Comparison of ENCODE assay signal across 26 cellular contexts in genomic region chr17:57317016-57317415, GRCh38.
"Had no signal": no experiment of that assay in that cellular context is flagged by ENCODE, and none has a peak within 500 bp of the region (broad histone marks: within the 10 kb centered on the region; RNA-seq: fewer than 3 reads in every experiment).

No MANE protein-coding gene starts in this region.

- H3K4me1 Mint-ChIP-seq: activated B cell treated with CpG ODN at 0.5 μM for 24 hours; activated CD8-positive, alpha-beta memory T cell treated with anti-CD3 and anti-CD28 coated beads, Interleukin-2, amount 10 ng/mL, durations not matched to agents 7 days and 5 days had no signal

- H3K9me3 Mint-ChIP-seq: activated B cell treated with CpG ODN at 0.5 μM for 24 hours; activated CD4-positive, alpha-beta T cell treated with anti-CD3 and anti-CD28 coated beads, Interleukin-2, amount 10 ng/mL, durations not matched to agents 24 days and 14 days; activated naive CD4-positive, alpha-beta T cell treated with anti-CD3 and anti-CD28 coated beads, Interleukin-2, amount 50 U/mL, for 24 hours; activated T-cell treated with anti-CD3 and anti-CD28 coated beads, Interleukin-2, amount 50 U/mL, for 24 hours; activated T-helper 1 cell treated with anti-CD3 and anti-CD28 coated beads, Interleukin-12 subunit alpha, Interleukin-12 subunit beta, Interleukin-2, Interleukin-4 antibody, amounts not matched to agents 30 ng/mL and 10 ng/mL and 1 ng/mL, durations not matched to agents 14 hours and 24 hours and 36 hours; central memory CD8-positive, alpha-beta T cell; T-helper 1 cell treated with Interleukin-12 subunit alpha and Interleukin-12 subunit beta and Interleukin-4 antibody, amounts not matched to agents 30 μg/mL and 1 μg/mL, for 36 hours had no signal

- H3K9me3 ChIP-seq: ascending aorta, body of pancreas had no signal

- ATAC-seq: activated CD8-positive, alpha-beta memory T cell treated with anti-CD3 and anti-CD28 coated beads, Interleukin-2, amount 10 ng/mL, durations not matched to agents 7 days and 5 days; body of pancreas had no signal

- H3K4me2 ChIP-seq: PC-9 had no signal

- H3K36me3 ChIP-seq: ascending aorta had no signal

- H3K27ac Mint-ChIP-seq: activated B cell treated with CpG ODN at 0.5 μM for 24 hours; activated CD4-positive, alpha-beta T cell treated with anti-CD3 and anti-CD28 coated beads, Interleukin-2, amount 10 ng/mL, durations not matched to agents 24 days and 14 days; activated CD8-positive, alpha-beta memory T cell treated with anti-CD3 and anti-CD28 coated beads, Interleukin-2, amount 10 ng/mL, durations not matched to agents 7 days and 5 days; activated T-cell treated with anti-CD3 and anti-CD28 coated beads, Interleukin-2, amount 50 U/mL, for 24 hours; activated T-helper 1 cell treated with anti-CD3 and anti-CD28 coated beads, Interleukin-12 subunit alpha, Interleukin-12 subunit beta, Interleukin-2, Interleukin-4 antibody, amounts not matched to agents 30 ng/mL and 10 ng/mL and 1 ng/mL, durations not matched to agents 14 hours and 24 hours and 36 hours; T-helper 1 cell treated with Interleukin-12 subunit alpha and Interleukin-12 subunit beta and Interleukin-4 antibody, amounts not matched to agents 30 μg/mL and 1 μg/mL, for 36 hours had no signal

- H2AFZ ChIP-seq: PC-9 had no signal

- H3K27me3 Mint-ChIP-seq: activated B cell treated with CpG ODN at 0.5 μM for 24 hours; activated CD4-positive, alpha-beta T cell treated with anti-CD3 and anti-CD28 coated beads, Interleukin-2, amount 10 ng/mL, durations not matched to agents 24 days and 14 days; activated CD8-positive, alpha-beta memory T cell treated with anti-CD3 and anti-CD28 coated beads, Interleukin-2, amount 10 ng/mL, durations not matched to agents 7 days and 5 days; activated naive CD4-positive, alpha-beta T cell treated with anti-CD3 and anti-CD28 coated beads, Interleukin-2, amount 50 U/mL, for 24 hours; activated T-cell treated with anti-CD3 and anti-CD28 coated beads, Interleukin-2, amount 50 U/mL, for 24 hours; central memory CD8-positive, alpha-beta T cell had no signal

- H3K27me3 ChIP-seq: ascending aorta, body of pancreas had no signal

- H3K27ac ChIP-seq: ascending aorta, body of pancreas, PC-9 had no signal

- DNase-seq: activated B cell treated with CpG ODN at 0.5 μM for 24 hours; activated CD4-positive, alpha-beta T cell treated with anti-CD3 and anti-CD28 coated beads for 1 hour; activated CD4-positive, alpha-beta T cell treated with anti-CD3 and anti-CD28 coated beads, Interleukin-2, amount 10 ng/mL, durations not matched to agents 24 days and 14 days; activated CD4-positive, alpha-beta T cell treated with anti-CD3 and anti-CD28 coated beads, Interleukin-2, amount 50 U/mL, for 48 hours; activated CD8-positive, alpha-beta memory T cell treated with anti-CD3 and anti-CD28 coated beads, Interleukin-2, amount 10 ng/mL, durations not matched to agents 7 days and 5 days; activated effector memory CD4-positive, alpha-beta T cell treated with Interleukin-2 at 50 U/mL for 16 hours; activated naive CD4-positive, alpha-beta T cell; activated T-cell treated with anti-CD3 and anti-CD28 coated beads, Interleukin-2, amount 50 U/mL, for 24 hours; body of pancreas; KG1; NCI-H1092; NCI-H1417 treated with DMSO at 0.1 percent for 48 hours; NCI-H1694; NCI-H2029; NCI-H2107; NCI-H226; NCI-H510A; NCI-H526 treated with DMSO at 0.1 percent for 48 hours; PC-9; SHP77 treated with DMSO at 0.1 percent for 48 hours; T-helper 9 cell had no signal

- H3K4me3 ChIP-seq: ascending aorta, body of pancreas, PC-9 had no signal

- H3K4me3 Mint-ChIP-seq: activated B cell treated with CpG ODN at 0.5 μM for 24 hours; activated CD4-positive, alpha-beta T cell treated with anti-CD3 and anti-CD28 coated beads, Interleukin-2, amount 10 ng/mL, durations not matched to agents 24 days and 14 days; activated CD8-positive, alpha-beta memory T cell treated with anti-CD3 and anti-CD28 coated beads, Interleukin-2, amount 10 ng/mL, durations not matched to agents 7 days and 5 days; activated naive CD4-positive, alpha-beta T cell treated with anti-CD3 and anti-CD28 coated beads, Interleukin-2, amount 50 U/mL, for 24 hours; activated T-cell treated with anti-CD3 and anti-CD28 coated beads, Interleukin-2, amount 50 U/mL, for 24 hours; activated T-helper 1 cell treated with anti-CD3 and anti-CD28 coated beads, Interleukin-12 subunit alpha, Interleukin-12 subunit beta, Interleukin-2, Interleukin-4 antibody, amounts not matched to agents 30 ng/mL and 10 ng/mL and 1 ng/mL, durations not matched to agents 14 hours and 24 hours and 36 hours; central memory CD8-positive, alpha-beta T cell; T-helper 1 cell treated with Interleukin-12 subunit alpha and Interleukin-12 subunit beta and Interleukin-4 antibody, amounts not matched to agents 30 μg/mL and 1 μg/mL, for 36 hours had no signal

- H3K4me1 ChIP-seq: ascending aorta, body of pancreas had no signal
